ENCODE assay signal across 12 cellular contexts in genomic region chr7:77982926-77983550, GRCh38.
DNase-seq lines count a peak whose midpoint lies in the region; ATAC-seq and TF ChIP-seq lines count a peak whose summit lies in the region.
"Had no signal": no experiment of that assay in that cellular context is flagged by ENCODE, and none has a peak within 500 bp of the region (broad histone marks: within the 10 kb centered on the region; RNA-seq: fewer than 3 reads in every experiment).

No MANE protein-coding gene starts in this region.

- no peaks in the 10 kb centered on the region for H4K20me1 ChIP-seq in GM23248 (ENCODE audit: insufficient read depth)

- H3K9me3 Mint-ChIP-seq in stimulated activated naive B cell treated with anti-CD40 and anti-IgM and Interleukin-4, amounts not matched to agents 10 μg/mL and 1 μg/mL and 100 μg/mL, for 72 hours = no peaks in the 10 kb centered on the region
- H3K9me3 Mint-ChIP-seq: T-cell had no signal

- peak; percentile 93 to 95 for ATAC-seq in activated CD4-positive, CD25-positive, alpha-beta regulatory T cell treated with anti-CD3 and anti-CD28 coated beads, Interleukin-2, amount 50 U/mL, for 24 hours
- ATAC-seq in RWPE2 (ENCODE audit: low read depth) = peak; percentile 27; the same call in 1 of the 3 replicates
- no peak for ATAC-seq in stimulated activated naive B cell treated with anti-CD40 and anti-IgM and Interleukin-4, amounts not matched to agents 10 μg/mL and 1 μg/mL and 100 μg/mL, for 72 hours (replicated peaks)
- ATAC-seq: T-cell, upper lobe of right lung had no signal

- peaks cover 0 to 1% of the 10 kb centered on the region in 2 donors for H3K4me1 Mint-ChIP-seq in stimulated activated naive B cell treated with anti-CD40 and anti-IgM and Interleukin-4, amounts not matched to agents 10 μg/mL and 1 μg/mL and 100 μg/mL, for 72 hours
- H3K4me1 Mint-ChIP-seq: T-cell had no signal

- H3K4me3 ChIP-seq in GM23248 (no peak overlapping the region), RWPE2 (ENCODE audit: severe bottlenecking) (no peak overlapping the region)
- H3K4me3 ChIP-seq: upper lobe of right lung had no signal

- no peak overlapping the region for H3K4me2 ChIP-seq in GM23248 (ENCODE audit: unreplicated experiment)

- no peaks in the 10 kb centered on the region for H3K4me1 ChIP-seq in GM23248 (ENCODE audit: insufficient read depth)
- no peaks in the 10 kb centered on the region for H3K4me1 ChIP-seq in RWPE2 (ENCODE audit: insufficient read depth, poor library complexity, severe bottlenecking)
- H3K4me1 ChIP-seq: upper lobe of right lung had no signal

- no peaks in the 10 kb centered on the region for H3K79me2 ChIP-seq in GM23248 (ENCODE audit: insufficient read depth)

- H3K9ac ChIP-seq in GM23248 = no peak overlapping the region

- no peak overlapping the region for H2AFZ ChIP-seq in GM23248

- no peaks in the 10 kb centered on the region for H3K36me3 ChIP-seq in GM23248 (ENCODE audit: low read depth)
- no peaks in the 10 kb centered on the region for H3K36me3 ChIP-seq in RWPE2 (ENCODE audit: low read depth)
- H3K36me3 ChIP-seq: upper lobe of right lung had no signal

- DNase-seq in activated CD4-positive, CD25-positive, alpha-beta regulatory T cell (lab: John Stamatoyannopoulos, UW) = no peak
- DNase-seq in GM23248 = peak; percentile 45
- DNase-seq in RWPE2 (ENCODE audit: low spot score) = no peak
- DNase-seq in kidney tubule cell (ENCODE audit: low spot score) = peak; percentile 25
- no peak for DNase-seq in NCI-H2029 treated with DMSO at 0.1 percent for 48 hours (lab: John Stamatoyannopoulos, UW)
- no peak for DNase-seq in posterior vena cava (ENCODE audit: low spot score)
- no peak for DNase-seq in stimulated activated naive B cell treated with anti-CD40 and anti-IgM and Interleukin-4, amounts not matched to agents 10 μg/mL and 1 μg/mL and 100 μg/mL, for 72 hours
- DNase-seq: NCI-H2171 treated with DMSO at 0.1 percent for 48 hours, T-cell, upper lobe of right lung had no signal

- H3K36me3 Mint-ChIP-seq in stimulated activated naive B cell treated with anti-CD40 and anti-IgM and Interleukin-4, amounts not matched to agents 10 μg/mL and 1 μg/mL and 100 μg/mL, for 72 hours = peaks cover 0 to 7% of the 10 kb centered on the region in 2 donors
- H3K36me3 Mint-ChIP-seq: activated naive CD8-positive, alpha-beta T cell; T-cell had no signal

- WGBS in GM23248 (ENCODE audit: low coverage in 1 of 2, low lambda C conversion rate in 2 of 2, missing lambda C conversion rate in 2 of 2), 2 experiments = 62 to 68% methylated on average over 5 of the region's 5 CpGs

- H3K4me3 Mint-ChIP-seq in stimulated activated naive B cell treated with anti-CD40 and anti-IgM and Interleukin-4, amounts not matched to agents 10 μg/mL and 1 μg/mL and 100 μg/mL, for 72 hours = no peak overlapping the region
- H3K4me3 Mint-ChIP-seq: activated naive CD8-positive, alpha-beta T cell; T-cell had no signal

- no peaks in the 10 kb centered on the region for H3K9me2 ChIP-seq in GM23248 (ENCODE audit: insufficient read depth)

- H3K27ac ChIP-seq in GM23248 (no peak overlapping the region), RWPE2 (ENCODE audit: poor library complexity, severe bottlenecking) (no peak overlapping the region)
- H3K27ac ChIP-seq: upper lobe of right lung had no signal

- H3K27me3 Mint-ChIP-seq in stimulated activated naive B cell treated with anti-CD40 and anti-IgM and Interleukin-4, amounts not matched to agents 10 μg/mL and 1 μg/mL and 100 μg/mL, for 72 hours = peaks cover 6 to 7% of the 10 kb centered on the region in 2 donors
- H3K27me3 Mint-ChIP-seq: activated naive CD8-positive, alpha-beta T cell had no signal

- H3F3A ChIP-seq in GM23248 (ENCODE audit: insufficient read depth) = no peaks in the 10 kb centered on the region

- TF ChIP-seq CTCF in RWPE2 (IDR thresholded peaks at IDR 0.05; ENCODE audit: poor library complexity, severe bottlenecking) = no peak

- in situ Hi-C loops in GM23248 (cut with MboI) = no loop called here

- H3K9me3 ChIP-seq in GM23248 (ENCODE audit: low read depth) (no peaks in the 10 kb centered on the region), RWPE2 (ENCODE audit: severe bottlenecking) (no peaks in the 10 kb centered on the region)
- H3K9me3 ChIP-seq: upper lobe of right lung had no signal

- no peak overlapping the region for H3K27ac Mint-ChIP-seq in stimulated activated naive B cell treated with anti-CD40 and anti-IgM and Interleukin-4, amounts not matched to agents 10 μg/mL and 1 μg/mL and 100 μg/mL, for 72 hours
- H3K27ac Mint-ChIP-seq: activated naive CD8-positive, alpha-beta T cell; T-cell had no signal

- H3K27me3 ChIP-seq in GM23248 (replicated peaks; ENCODE audit: insufficient read depth) (no peaks in the 10 kb centered on the region; the same call in 1 of the 2 replicates), RWPE2 (ENCODE audit: insufficient read depth, poor library complexity, severe bottlenecking) (no peaks in the 10 kb centered on the region)
- H3K27me3 ChIP-seq: upper lobe of right lung had no signal

- intact Hi-C loops in posterior vena cava (cut with DNase I) = no loop called here

Comparison
In these comparisons a context has a peak if more than half of its experiments do, and no peak if none do; other contexts are left out.
1. ATAC-seq: peak in activated CD4-positive, CD25-positive, alpha-beta regulatory T cell treated with anti-CD3 and anti-CD28 coated beads, Interleukin-2, amount 50 U/mL, for 24 hours (2 of 2) and RWPE2 (single experiment); none in stimulated activated naive B cell treated with anti-CD40 and anti-IgM and Interleukin-4, amounts not matched to agents 10 μg/mL and 1 μg/mL and 100 μg/mL, for 72 hours (0 of 2).
2. DNase-seq: peak in GM23248 (single experiment) and kidney tubule cell (single experiment); none in activated CD4-positive, CD25-positive, alpha-beta regulatory T cell (0 of 4), RWPE2 (single experiment), NCI-H2029 treated with DMSO at 0.1 percent for 48 hours (single experiment), posterior vena cava (single experiment) and stimulated activated naive B cell treated with anti-CD40 and anti-IgM and Interleukin-4, amounts not matched to agents 10 μg/mL and 1 μg/mL and 100 μg/mL, for 72 hours (single experiment).